Comparison of ENCODE assay signal across 10 cellular contexts in genomic region chr5:4879693-4880303, GRCh38.
DNase-seq lines count a peak whose midpoint lies in the region; ATAC-seq and TF ChIP-seq lines count a peak whose summit lies in the region.
"Had no signal": no experiment of that assay in that cellular context is flagged by ENCODE, and none has a peak within 500 bp of the region (broad histone marks: within the 10 kb centered on the region; RNA-seq: fewer than 3 reads in every experiment).

No MANE protein-coding gene starts in this region.

- H3K4me1 ChIP-seq in cardiac muscle cell (ENCODE audit: low read depth), result no peaks in the 10 kb centered on the region
- no peaks in the 10 kb centered on the region for H3K4me1 ChIP-seq in psoas muscle

- H3K27ac Mint-ChIP-seq in Calu3 (ENCODE audit: unreplicated experiment), result no peak overlapping the region
- H3K27ac Mint-ChIP-seq: activated B cell treated with CpG ODN at 0.5 μM for 24 hours; stimulated activated effector memory CD8-positive, alpha-beta T cell treated with anti-CD3 and anti-CD28 coated beads, Interleukin-12 subunit alpha, Interleukin-12 subunit beta, amount 100 ng/mL, for 72 hours had no signal

- ATAC-seq in HG03354 (IDR thresholded peaks at IDR 0.05; ENCODE audit: poor library complexity, severe bottlenecking, unreplicated experiment) (peak; percentile 88), psoas muscle (peak; percentile 88 to 93 (median 90)), GM21786 (IDR thresholded peaks at IDR 0.05; ENCODE audit: unreplicated experiment) (no peak)

- no TSS peak for BruUV-seq in Calu3 (replicated peaks; lab: Mats Ljungman, UMichigan)

- H3K4me3 Mint-ChIP-seq in Calu3 (ENCODE audit: low read depth, unreplicated experiment), result no peak overlapping the region
- H3K4me3 Mint-ChIP-seq: activated B cell treated with CpG ODN at 0.5 μM for 24 hours; stimulated activated effector memory CD8-positive, alpha-beta T cell treated with anti-CD3 and anti-CD28 coated beads, Interleukin-12 subunit alpha, Interleukin-12 subunit beta, amount 100 ng/mL, for 72 hours had no signal

- no peaks in the 10 kb centered on the region for H3K36me3 ChIP-seq in cardiac muscle cell
- no peaks in the 10 kb centered on the region for H3K36me3 ChIP-seq in psoas muscle (ENCODE audit: insufficient read depth in 1 of 2, low read depth in 1 of 2)

- H3K4me3 ChIP-seq in cardiac muscle cell (no peak overlapping the region), psoas muscle (no peak overlapping the region)

- intact Hi-C loops in Calu3 (cut with micrococcal nuclease; ENCODE audit: unreplicated experiment) (loop anchor here (1.0 kb wide), 1 partner anchor 540 kb away; no protein-coding TSS in a partner anchor), psoas muscle (cut with DNase I) (loop anchor here (2.0 to 10.0 kb wide), 5 partner anchors 63 to 1693 kb away; partner anchors contain the start of gene ADAMTS16 (in 1 of the 2))

- H3K9me3 Mint-ChIP-seq in Calu3 (ENCODE audit: low read depth, unreplicated experiment), result no peaks in the 10 kb centered on the region
- H3K9me3 Mint-ChIP-seq: activated B cell treated with CpG ODN at 0.5 μM for 24 hours had no signal

- CTCF ChIA-PET in Calu3 (lab: Charles Lee), result interaction anchor here (0.7 kb wide), 1 partner anchor 539 kb away, joined by 4 read pairs; no protein-coding TSS in a partner anchor

- H3K27me3 ChIP-seq in cardiac muscle cell (no peaks in the 10 kb centered on the region), psoas muscle (ENCODE audit: insufficient read depth in 3 of 3, low read length in 2 of 3) (no peaks in the 10 kb centered on the region)

- no peaks in the 10 kb centered on the region for H3K4me1 Mint-ChIP-seq in Calu3 (ENCODE audit: low read depth, unreplicated experiment)
- H3K4me1 Mint-ChIP-seq: activated B cell treated with CpG ODN at 0.5 μM for 24 hours; stimulated activated effector memory CD8-positive, alpha-beta T cell treated with anti-CD3 and anti-CD28 coated beads, Interleukin-12 subunit alpha, Interleukin-12 subunit beta, amount 100 ng/mL, for 72 hours had no signal

- no peaks in the 10 kb centered on the region for H3K36me3 Mint-ChIP-seq in Calu3 (ENCODE audit: insufficient read depth, unreplicated experiment)
- H3K36me3 Mint-ChIP-seq: stimulated activated effector memory CD8-positive, alpha-beta T cell treated with anti-CD3 and anti-CD28 coated beads, Interleukin-12 subunit alpha, Interleukin-12 subunit beta, amount 100 ng/mL, for 72 hours had no signal

- 27 to 36% (median 27%) methylated on average over 15 of the region's 15 CpGs for WGBS in psoas muscle, 3 donors

- no peak overlapping the region for H3K27ac ChIP-seq in cardiac muscle cell
- H3K27ac ChIP-seq in psoas muscle, result no peak overlapping the region

- no peaks in the 10 kb centered on the region for H3K27me3 Mint-ChIP-seq in Calu3 (ENCODE audit: unreplicated experiment)
- H3K27me3 Mint-ChIP-seq: activated B cell treated with CpG ODN at 0.5 μM for 24 hours had no signal

- H3K9me3 ChIP-seq in cardiac muscle cell (ENCODE audit: low read depth), result no peaks in the 10 kb centered on the region
- no peaks in the 10 kb centered on the region for H3K9me3 ChIP-seq in psoas muscle

- DNase-seq in Calu3, result peak; percentile 75
- DNase-seq in GM19238 (ENCODE audit: insufficient read length, low spot score), result peak; percentile 53
- DNase-seq in NCI-H748 treated with DMSO at 0.1 percent for 48 hours (lab: John Stamatoyannopoulos, UW), result peak; percentile 67
- DNase-seq in activated naive CD4-positive, alpha-beta T cell treated with Interleukin-2 at 50 U/mL for 16 hours, result peak; percentile 23
- DNase-seq in cardiac muscle cell (ENCODE audit: low read depth in 1 of 2, low spot score in 1 of 2), result peak; percentile 72 to 74
- DNase-seq in psoas muscle, result peak; percentile 70 to 81
- DNase-seq: activated B cell treated with CpG ODN at 0.5 μM for 24 hours had no signal

- TF ChIP-seq CTCF in Calu3 (IDR thresholded peaks at IDR 0.05; ENCODE audit: unreplicated experiment) (peak; percentile 65), cardiac muscle cell (IDR thresholded peaks at IDR 0.05; ENCODE audit: low read depth, low read length) (peak; percentile 77), psoas muscle (IDR thresholded peaks at IDR 0.05) (peak; percentile 92)

Comparison
In these comparisons a context has a peak if more than half of its experiments do, and no peak if none do; other contexts are left out.
1. DNase-seq: peak in every context shown above with its lines; median percentile 76 in psoas muscle; 75 in Calu3; 73 in cardiac muscle cell; 67 in NCI-H748 treated with DMSO at 0.1 percent for 48 hours; 53 in GM19238; 23 in activated naive CD4-positive, alpha-beta T cell treated with Interleukin-2 at 50 U/mL for 16 hours.